2 cellular contexts compared by ENCODE assay signal in the genomic region with DNA sequence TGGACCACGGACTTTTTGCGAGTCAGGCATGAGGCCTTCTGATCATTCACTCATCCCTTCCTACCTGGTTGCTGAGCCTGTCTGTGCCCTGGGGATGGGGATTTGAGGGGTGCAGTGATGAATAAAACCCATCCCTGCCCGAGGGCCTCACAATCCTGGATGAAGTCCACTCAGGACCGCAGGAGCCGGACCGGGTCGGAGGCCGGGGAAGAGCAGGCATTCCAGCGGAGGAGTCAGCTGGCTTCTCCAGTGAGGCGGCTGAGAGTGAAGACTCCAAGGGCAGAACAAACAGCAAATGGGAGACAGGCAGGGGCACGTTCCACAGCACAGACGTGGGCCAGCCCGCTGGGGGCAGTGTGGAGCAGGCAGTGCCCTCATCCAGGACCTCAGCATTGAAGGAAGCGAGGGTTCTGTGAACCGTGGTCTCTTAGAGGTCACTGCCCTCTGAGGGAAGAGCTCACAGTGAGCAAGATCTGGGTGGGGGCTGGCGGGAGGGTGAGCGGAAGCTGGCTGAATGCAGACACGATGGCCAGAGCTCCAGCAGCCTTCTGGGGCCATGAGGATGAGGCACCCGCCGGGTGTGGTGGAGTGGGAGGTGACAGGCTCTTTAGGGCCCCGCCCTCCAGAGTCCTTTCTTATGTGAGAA.
TF ChIP-seq lines count a peak whose summit lies in the region.

No MANE protein-coding gene starts in this region.

TF ChIP-seq in GM23338, 12 proteins besides CTCF, POLR2A, EP300 and RAD21 (continues in another document):
- TF ChIP-seq ZNF331 (CRISPR knock-in tag; IDR thresholded peaks at IDR 0.05; ENCODE audit: low read depth): no peak
- TF ChIP-seq, protein P1, sequence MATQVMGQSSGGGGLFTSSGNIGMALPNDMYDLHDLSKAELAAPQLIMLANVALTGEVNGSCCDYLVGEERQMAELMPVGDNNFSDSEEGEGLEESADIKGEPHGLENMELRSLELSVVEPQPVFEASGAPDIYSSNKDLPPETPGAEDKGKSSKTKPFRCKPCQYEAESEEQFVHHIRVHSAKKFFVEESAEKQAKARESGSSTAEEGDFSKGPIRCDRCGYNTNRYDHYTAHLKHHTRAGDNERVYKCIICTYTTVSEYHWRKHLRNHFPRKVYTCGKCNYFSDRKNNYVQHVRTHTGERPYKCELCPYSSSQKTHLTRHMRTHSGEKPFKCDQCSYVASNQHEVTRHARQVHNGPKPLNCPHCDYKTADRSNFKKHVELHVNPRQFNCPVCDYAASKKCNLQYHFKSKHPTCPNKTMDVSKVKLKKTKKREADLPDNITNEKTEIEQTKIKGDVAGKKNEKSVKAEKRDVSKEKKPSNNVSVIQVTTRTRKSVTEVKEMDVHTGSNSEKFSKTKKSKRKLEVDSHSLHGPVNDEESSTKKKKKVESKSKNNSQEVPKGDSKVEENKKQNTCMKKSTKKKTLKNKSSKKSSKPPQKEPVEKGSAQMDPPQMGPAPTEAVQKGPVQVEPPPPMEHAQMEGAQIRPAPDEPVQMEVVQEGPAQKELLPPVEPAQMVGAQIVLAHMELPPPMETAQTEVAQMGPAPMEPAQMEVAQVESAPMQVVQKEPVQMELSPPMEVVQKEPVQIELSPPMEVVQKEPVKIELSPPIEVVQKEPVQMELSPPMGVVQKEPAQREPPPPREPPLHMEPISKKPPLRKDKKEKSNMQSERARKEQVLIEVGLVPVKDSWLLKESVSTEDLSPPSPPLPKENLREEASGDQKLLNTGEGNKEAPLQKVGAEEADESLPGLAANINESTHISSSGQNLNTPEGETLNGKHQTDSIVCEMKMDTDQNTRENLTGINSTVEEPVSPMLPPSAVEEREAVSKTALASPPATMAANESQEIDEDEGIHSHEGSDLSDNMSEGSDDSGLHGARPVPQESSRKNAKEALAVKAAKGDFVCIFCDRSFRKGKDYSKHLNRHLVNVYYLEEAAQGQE (IDR thresholded peaks at IDR 0.05; ENCODE audit: unreplicated experiment): no peak
- TF ChIP-seq NANOG (IDR thresholded peaks at IDR 0.05; ENCODE audit: borderline replicate concordance): no peak
- TF ChIP-seq JUNB (IDR thresholded peaks at IDR 0.05; ENCODE audit: unreplicated experiment): no peak
- TF ChIP-seq POLR2AphosphoS5 (IDR thresholded peaks at IDR 0.05; ENCODE audit: low read depth): no peak
- no peak for TF ChIP-seq CREB1 (CRISPR knock-in tag; IDR thresholded peaks at IDR 0.05; ENCODE audit: low read depth)
- TF ChIP-seq STAT1 (IDR thresholded peaks at IDR 0.05; ENCODE audit: unreplicated experiment): no peak
- TF ChIP-seq, protein P2, sequence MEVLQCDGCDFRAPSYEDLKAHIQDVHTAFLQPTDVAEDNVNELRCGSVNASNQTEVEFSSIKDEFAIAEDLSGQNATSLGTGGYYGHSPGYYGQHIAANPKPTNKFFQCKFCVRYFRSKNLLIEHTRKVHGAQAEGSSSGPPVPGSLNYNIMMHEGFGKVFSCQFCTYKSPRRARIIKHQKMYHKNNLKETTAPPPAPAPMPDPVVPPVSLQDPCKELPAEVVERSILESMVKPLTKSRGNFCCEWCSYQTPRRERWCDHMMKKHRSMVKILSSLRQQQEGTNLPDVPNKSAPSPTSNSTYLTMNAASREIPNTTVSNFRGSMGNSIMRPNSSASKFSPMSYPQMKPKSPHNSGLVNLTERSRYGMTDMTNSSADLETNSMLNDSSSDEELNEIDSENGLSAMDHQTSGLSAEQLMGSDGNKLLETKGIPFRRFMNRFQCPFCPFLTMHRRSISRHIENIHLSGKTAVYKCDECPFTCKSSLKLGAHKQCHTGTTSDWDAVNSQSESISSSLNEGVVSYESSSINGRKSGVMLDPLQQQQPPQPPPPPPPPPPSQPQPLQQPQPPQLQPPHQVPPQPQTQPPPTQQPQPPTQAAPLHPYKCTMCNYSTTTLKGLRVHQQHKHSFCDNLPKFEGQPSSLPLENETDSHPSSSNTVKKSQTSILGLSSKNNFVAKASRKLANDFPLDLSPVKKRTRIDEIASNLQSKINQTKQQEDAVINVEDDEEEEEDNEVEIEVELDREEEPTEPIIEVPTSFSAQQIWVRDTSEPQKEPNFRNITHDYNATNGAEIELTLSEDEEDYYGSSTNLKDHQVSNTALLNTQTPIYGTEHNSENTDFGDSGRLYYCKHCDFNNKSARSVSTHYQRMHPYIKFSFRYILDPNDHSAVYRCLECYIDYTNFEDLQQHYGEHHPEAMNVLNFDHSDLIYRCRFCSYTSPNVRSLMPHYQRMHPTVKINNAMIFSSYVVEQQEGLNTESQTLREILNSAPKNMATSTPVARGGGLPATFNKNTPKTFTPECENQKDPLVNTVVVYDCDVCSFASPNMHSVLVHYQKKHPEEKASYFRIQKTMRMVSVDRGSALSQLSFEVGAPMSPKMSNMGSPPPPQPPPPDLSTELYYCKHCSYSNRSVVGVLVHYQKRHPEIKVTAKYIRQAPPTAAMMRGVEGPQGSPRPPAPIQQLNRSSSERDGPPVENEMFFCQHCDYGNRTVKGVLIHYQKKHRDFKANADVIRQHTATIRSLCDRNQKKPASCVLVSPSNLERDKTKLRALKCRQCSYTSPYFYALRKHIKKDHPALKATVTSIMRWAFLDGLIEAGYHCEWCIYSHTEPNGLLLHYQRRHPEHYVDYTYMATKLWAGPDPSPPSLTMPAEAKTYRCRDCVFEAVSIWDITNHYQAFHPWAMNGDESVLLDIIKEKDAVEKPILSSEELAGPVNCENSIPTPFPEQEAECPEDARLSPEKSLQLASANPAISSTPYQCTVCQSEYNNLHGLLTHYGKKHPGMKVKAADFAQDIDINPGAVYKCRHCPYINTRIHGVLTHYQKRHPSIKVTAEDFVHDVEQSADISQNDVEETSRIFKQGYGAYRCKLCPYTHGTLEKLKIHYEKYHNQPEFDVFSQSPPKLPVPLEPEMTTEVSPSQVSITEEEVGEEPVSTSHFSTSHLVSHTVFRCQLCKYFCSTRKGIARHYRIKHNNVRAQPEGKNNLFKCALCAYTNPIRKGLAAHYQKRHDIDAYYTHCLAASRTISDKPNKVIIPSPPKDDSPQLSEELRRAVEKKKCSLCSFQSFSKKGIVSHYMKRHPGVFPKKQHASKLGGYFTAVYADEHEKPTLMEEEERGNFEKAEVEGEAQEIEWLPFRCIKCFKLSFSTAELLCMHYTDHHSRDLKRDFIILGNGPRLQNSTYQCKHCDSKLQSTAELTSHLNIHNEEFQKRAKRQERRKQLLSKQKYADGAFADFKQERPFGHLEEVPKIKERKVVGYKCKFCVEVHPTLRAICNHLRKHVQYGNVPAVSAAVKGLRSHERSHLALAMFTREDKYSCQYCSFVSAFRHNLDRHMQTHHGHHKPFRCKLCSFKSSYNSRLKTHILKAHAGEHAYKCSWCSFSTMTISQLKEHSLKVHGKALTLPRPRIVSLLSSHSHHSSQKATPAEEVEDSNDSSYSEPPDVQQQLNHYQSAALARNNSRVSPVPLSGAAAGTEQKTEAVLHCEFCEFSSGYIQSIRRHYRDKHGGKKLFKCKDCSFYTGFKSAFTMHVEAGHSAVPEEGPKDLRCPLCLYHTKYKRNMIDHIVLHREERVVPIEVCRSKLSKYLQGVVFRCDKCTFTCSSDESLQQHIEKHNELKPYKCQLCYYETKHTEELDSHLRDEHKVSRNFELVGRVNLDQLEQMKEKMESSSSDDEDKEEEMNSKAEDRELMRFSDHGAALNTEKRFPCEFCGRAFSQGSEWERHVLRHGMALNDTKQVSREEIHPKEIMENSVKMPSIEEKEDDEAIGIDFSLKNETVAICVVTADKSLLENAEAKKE (CRISPR knock-in tag; IDR thresholded peaks at IDR 0.05): no peak

TF ChIP-seq in HepG2, 621 proteins besides CTCF, POLR2A, EP300 and RAD21 (continues in another document):
- TF ChIP-seq ZNF501 (CRISPR knock-in tag; IDR thresholded peaks at IDR 0.05) (peak; percentile 77), ZNF549 (CRISPR knock-in tag; IDR thresholded peaks at IDR 0.05) (no peak), ZNF839 (CRISPR knock-in tag; IDR thresholded peaks at IDR 0.05; ENCODE audit: borderline replicate concordance) (no peak), ZFP36 (IDR thresholded peaks at IDR 0.05; ENCODE audit: borderline replicate concordance, low read depth, low read length, partially characterized antibody) (no peak), HNF4G (IDR thresholded peaks at IDR 0.05; ENCODE audit: borderline replicate concordance, low read depth, low read length) (no peak), HNF4G (CRISPR knock-in tag; IDR thresholded peaks at IDR 0.05; ENCODE audit: borderline replicate concordance, low read depth) (0 out of 2 replicates have a peak, but pooled peaks have one; percentile 40), NCOA5 (CRISPR knock-in tag; IDR thresholded peaks at IDR 0.05) (no peak), FIP1L1 (IDR thresholded peaks at IDR 0.05; ENCODE audit: borderline replicate concordance, insufficient read depth, low read depth, low read length) (no peak), STAG1 (CRISPR knock-in tag; IDR thresholded peaks at IDR 0.05) (peak; percentile 68), FOXA1 (IDR thresholded peaks at IDR 0.05) (no peak), FOXA1 (CRISPR knock-in tag; IDR thresholded peaks at IDR 0.05) (no peak), MAZ (IDR thresholded peaks at IDR 0.05; ENCODE audit: borderline replicate concordance, low read depth, low read length) (peak; percentile 65; the same call in 1 of the 2 replicates), MAZ (CRISPR knock-in tag; IDR thresholded peaks at IDR 0.05; ENCODE audit: low read depth) (no peak; the same call in 1 of the 2 replicates), TOE1 (CRISPR knock-in tag; IDR thresholded peaks at IDR 0.05) (no peak), ZFP82 (CRISPR knock-in tag; IDR thresholded peaks at IDR 0.05; ENCODE audit: borderline replicate concordance) (no peak), MLLT10 (CRISPR knock-in tag; IDR thresholded peaks at IDR 0.05) (no peak), ZSCAN21 (CRISPR knock-in tag; IDR thresholded peaks at IDR 0.05; ENCODE audit: borderline replicate concordance) (peak; percentile 56; the same call in 1 of the 2 replicates)
- TF ChIP-seq, protein P3, sequence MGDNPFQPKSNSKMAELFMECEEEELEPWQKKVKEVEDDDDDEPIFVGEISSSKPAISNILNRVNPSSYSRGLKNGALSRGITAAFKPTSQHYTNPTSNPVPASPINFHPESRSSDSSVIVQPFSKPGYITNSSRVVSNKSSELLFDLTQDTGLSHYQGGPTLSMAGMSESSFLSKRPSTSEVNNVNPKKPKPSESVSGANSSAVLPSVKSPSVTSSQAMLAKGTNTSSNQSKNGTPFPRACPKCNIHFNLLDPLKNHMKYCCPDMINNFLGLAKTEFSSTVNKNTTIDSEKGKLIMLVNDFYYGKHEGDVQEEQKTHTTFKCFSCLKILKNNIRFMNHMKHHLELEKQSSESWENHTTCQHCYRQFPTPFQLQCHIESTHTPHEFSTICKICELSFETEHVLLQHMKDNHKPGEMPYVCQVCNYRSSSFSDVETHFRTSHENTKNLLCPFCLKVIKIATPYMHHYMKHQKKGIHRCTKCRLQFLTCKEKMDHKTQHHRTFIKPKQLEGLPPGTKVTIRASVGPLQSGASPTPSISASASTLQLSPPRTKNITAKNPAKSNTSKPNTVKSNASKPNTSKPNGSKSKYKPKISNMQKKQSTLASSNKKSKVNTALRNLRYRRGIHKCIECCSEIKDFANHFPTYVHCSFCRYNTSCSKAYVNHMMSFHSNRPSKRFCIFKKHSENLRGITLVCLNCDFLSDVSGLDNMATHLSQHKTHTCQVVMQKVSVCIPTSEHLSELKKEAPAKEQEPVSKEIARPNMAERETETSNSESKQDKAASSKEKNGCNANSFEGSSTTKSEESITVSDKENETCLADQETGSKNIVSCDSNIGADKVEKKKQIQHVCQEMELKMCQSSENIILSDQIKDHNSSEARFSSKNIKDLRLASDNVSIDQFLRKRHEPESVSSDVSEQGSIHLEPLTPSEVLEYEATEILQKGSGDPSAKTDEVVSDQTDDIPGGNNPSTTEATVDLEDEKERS (CRISPR knock-in tag; IDR thresholded peaks at IDR 0.05): peak; percentile 99
- TF ChIP-seq, protein P4, sequence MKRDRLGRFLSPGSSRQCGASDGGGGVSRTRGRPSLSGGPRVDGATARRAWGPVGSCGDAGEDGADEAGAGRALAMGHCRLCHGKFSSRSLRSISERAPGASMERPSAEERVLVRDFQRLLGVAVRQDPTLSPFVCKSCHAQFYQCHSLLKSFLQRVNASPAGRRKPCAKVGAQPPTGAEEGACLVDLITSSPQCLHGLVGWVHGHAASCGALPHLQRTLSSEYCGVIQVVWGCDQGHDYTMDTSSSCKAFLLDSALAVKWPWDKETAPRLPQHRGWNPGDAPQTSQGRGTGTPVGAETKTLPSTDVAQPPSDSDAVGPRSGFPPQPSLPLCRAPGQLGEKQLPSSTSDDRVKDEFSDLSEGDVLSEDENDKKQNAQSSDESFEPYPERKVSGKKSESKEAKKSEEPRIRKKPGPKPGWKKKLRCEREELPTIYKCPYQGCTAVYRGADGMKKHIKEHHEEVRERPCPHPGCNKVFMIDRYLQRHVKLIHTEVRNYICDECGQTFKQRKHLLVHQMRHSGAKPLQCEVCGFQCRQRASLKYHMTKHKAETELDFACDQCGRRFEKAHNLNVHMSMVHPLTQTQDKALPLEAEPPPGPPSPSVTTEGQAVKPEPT (CRISPR knock-in tag; IDR thresholded peaks at IDR 0.05; ENCODE audit: low read depth): 0 out of 2 replicates have a peak, but pooled peaks have one; percentile 12
- TF ChIP-seq, protein P5, sequence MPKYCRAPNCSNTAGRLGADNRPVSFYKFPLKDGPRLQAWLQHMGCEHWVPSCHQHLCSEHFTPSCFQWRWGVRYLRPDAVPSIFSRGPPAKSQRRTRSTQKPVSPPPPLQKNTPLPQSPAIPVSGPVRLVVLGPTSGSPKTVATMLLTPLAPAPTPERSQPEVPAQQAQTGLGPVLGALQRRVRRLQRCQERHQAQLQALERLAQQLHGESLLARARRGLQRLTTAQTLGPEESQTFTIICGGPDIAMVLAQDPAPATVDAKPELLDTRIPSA (CRISPR knock-in tag; IDR thresholded peaks at IDR 0.05; ENCODE audit: borderline replicate concordance): no peak
- TF ChIP-seq, protein P6, sequence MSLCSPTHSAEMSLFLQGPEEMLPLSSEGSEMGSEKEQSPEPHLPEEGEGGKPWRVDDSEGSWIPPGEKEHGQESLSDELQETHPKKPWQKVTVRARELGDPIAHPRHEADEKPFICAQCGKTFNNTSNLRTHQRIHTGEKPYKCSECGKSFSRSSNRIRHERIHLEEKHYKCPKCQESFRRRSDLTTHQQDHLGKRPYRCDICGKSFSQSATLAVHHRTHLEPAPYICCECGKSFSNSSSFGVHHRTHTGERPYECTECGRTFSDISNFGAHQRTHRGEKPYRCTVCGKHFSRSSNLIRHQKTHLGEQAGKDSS (CRISPR knock-in tag; IDR thresholded peaks at IDR 0.05; ENCODE audit: borderline replicate concordance, low read depth): peak; percentile 74; the same call in 1 of the 2 replicates
- TF ChIP-seq, protein P7, sequence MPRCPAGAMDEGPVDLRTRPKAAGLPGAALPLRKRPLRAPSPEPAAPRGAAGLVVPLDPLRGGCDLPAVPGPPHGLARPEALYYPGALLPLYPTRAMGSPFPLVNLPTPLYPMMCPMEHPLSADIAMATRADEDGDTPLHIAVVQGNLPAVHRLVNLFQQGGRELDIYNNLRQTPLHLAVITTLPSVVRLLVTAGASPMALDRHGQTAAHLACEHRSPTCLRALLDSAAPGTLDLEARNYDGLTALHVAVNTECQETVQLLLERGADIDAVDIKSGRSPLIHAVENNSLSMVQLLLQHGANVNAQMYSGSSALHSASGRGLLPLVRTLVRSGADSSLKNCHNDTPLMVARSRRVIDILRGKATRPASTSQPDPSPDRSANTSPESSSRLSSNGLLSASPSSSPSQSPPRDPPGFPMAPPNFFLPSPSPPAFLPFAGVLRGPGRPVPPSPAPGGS (CRISPR knock-in tag; IDR thresholded peaks at IDR 0.05): peak; percentile 85; the same call in 1 of the 2 replicates
